20 cellular contexts compared by ENCODE assay signal in the genomic region with DNA sequence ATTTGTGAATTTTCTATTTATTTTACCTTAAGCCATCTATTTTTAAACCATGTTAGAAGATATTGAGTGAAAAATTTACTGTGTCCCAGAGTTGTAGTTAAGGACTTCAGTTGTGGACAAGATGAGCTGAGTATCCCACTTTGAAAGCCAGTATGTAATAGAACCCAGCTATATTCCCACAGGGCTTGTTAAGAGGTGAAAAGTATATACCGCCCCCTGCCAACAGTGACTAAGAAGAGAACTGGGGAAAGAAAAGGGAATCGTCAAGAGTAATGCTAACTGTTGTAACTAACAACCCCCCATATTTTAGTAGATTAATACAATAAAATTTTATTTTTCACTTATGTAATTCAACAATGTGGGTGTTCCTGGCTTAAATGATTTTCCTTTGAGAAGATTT.
DNase-seq lines count a peak whose midpoint lies in the region; ATAC-seq lines count a peak whose summit lies in the region.
"Had no signal": no experiment of that assay in that cellular context is flagged by ENCODE, and none has a peak within 500 bp of the region (broad histone marks: within the 10 kb centered on the region; RNA-seq: fewer than 3 reads in every experiment).

No MANE protein-coding gene starts in this region.

- DNase-seq in NCI-H1436 (lab: John Stamatoyannopoulos, UW) (peak; percentile 9), NCI-H1436 treated with DMSO at 0.1 percent for 48 hours (lab: John Stamatoyannopoulos, UW) (no peak), LHCN-M2 (ENCODE audit: low read depth) (peak; percentile 79), dermis blood vessel endothelial cell (peak; percentile 5), myocyte (ENCODE audit: low read depth) (peak; percentile 51), DMS114 treated with DMSO at 0.1 percent for 48 hours (lab: John Stamatoyannopoulos, UW; ENCODE audit: unreplicated experiment) (no peak), NCI-H446 treated with DMSO at 0.1 percent for 48 hours (lab: John Stamatoyannopoulos, UW) (no peak)
- DNase-seq: 8988T; activated CD8-positive, alpha-beta memory T cell treated with anti-CD3 and anti-CD28 coated beads, Interleukin-2, amount 50 U/mL, for 4 hours; activated naive CD8-positive, alpha-beta T cell treated with anti-CD3 and anti-CD28 coated beads for 36 hours; DND-41; effector memory CD4-positive, alpha-beta T cell; head of caudate nucleus; immature natural killer cell; NCI-H187; right lobe of liver; stimulated activated CD8-positive, alpha-beta memory T cell treated with anti-CD3 and anti-CD28 coated beads, Interleukin-4, amount 100 ng/mL, for 48 hours; upper lobe of left lung had no signal

- no peak for ATAC-seq in HG02938 (IDR thresholded peaks at IDR 0.05; ENCODE audit: unreplicated experiment)
- ATAC-seq: left lobe of liver, right lobe of liver had no signal

Comparison
In these comparisons a context has a peak if more than half of its experiments do, and no peak if none do; other contexts are left out.
1. DNase-seq: peak in NCI-H1436 (single experiment), LHCN-M2 (single experiment), dermis blood vessel endothelial cell (single experiment) and myocyte (single experiment); none in NCI-H1436 treated with DMSO at 0.1 percent for 48 hours (single experiment), DMS114 treated with DMSO at 0.1 percent for 48 hours (single experiment) and NCI-H446 treated with DMSO at 0.1 percent for 48 hours (single experiment).